Comparison of ENCODE assay signal across 13 cellular contexts in the genomic region with DNA sequence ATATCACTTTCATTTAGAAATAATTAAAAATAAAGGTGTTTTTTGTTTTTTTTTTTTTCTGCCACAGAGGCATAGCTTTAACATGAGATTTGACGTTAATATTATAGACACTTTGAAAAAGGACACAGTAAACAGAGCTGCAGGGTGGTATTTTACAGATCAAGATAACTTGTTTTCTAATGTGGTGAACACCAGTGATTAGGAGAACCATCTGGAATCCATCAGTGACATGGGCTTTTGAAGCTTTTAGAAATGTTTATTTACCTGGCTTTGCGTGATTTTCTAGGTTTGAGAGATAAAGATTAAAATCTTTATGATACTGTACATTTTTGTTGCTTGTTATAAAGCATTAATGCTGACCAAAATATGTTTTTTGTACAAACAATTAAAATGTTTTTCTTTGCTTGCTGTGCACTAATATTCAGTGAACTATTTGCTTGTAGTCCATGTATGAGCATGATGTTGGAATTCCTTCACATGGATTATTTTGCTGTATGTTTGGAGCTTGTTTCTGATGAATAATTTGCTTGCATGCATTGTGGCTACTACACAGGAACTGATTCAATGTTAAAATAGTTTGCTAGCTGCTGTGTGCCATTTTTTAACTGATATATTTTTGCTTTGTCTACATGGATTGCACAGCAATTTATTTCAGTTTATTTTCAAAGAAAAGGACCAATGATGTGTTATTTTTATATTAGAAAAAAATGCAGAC.
"Had no signal": no experiment of that assay in that cellular context is flagged by ENCODE, and none has a peak within 500 bp of the region (broad histone marks: within the 10 kb centered on the region; RNA-seq: fewer than 3 reads in every experiment).

No MANE protein-coding gene starts in this region.

- H3K4me1 ChIP-seq: suprapubic skin, upper lobe of right lung had no signal

- DNase-seq: activated CD4-positive, alpha-beta T cell treated with anti-CD3 and anti-CD28 coated beads, Interleukin-2, amount 50 U/mL, for 4 hours; activated CD8-positive, alpha-beta memory T cell treated with anti-CD3 and anti-CD28 coated beads, Interleukin-2, amount 10 ng/mL, durations not matched to agents 7 days and 5 days; activated effector memory CD4-positive, alpha-beta T cell treated with anti-CD3 and anti-CD28 coated beads, Interleukin-2, amount 50 U/mL, for 16 hours; activated T-cell treated with anti-CD3 and anti-CD28 coated beads, Interleukin-2, amount 50 U/mL, for 24 hours; immature natural killer cell; left colon; natural killer cell; stimulated activated CD4-positive, alpha-beta T cell treated with anti-CD3 and anti-CD28 coated beads, Interleukin-2, amount 100 ng/mL, for 24 hours; stimulated activated naive B cell treated with anti-CD40 and anti-IgM and Interleukin-4, amounts not matched to agents 10 μg/mL and 1 μg/mL and 100 μg/mL, for 72 hours; upper lobe of right lung had no signal

- FAIRE-seq: endothelial cell of umbilical vein had no signal

- H3K27me3 ChIP-seq: upper lobe of right lung had no signal

- H3K9me3 ChIP-seq: suprapubic skin, upper lobe of right lung had no signal

- H3K4me3 ChIP-seq: lung, suprapubic skin, upper lobe of right lung had no signal

- H3K36me3 ChIP-seq: suprapubic skin, upper lobe of right lung had no signal
